In the genomic region with DNA sequence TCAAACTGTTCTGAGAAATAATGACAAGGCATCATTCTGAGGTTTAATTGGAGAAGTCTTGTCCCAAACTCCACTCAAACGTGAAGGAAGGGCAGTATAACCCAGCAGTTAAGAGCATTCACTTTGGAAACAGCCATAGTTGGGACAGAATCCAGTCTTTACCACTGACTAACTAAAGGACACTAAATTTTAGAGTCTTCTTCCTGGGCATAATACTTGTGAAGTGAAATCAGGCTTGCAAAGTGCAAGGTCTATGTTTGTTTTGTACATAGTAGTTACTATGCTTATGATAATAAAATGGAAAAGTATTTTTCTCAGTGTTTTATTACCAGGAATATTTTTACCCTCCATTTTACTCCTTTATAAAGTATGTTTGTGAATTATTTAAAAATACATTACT, we compare ENCODE assay signal across 24 cellular contexts.
"Had no signal": no experiment of that assay in that cellular context is flagged by ENCODE, and none has a peak within 500 bp of the region (broad histone marks: within the 10 kb centered on the region; RNA-seq: fewer than 3 reads in every experiment).

No MANE protein-coding gene starts in this region.

- H2AFZ ChIP-seq: neural progenitor cell had no signal

- ATAC-seq: left lobe of liver; naive thymus-derived CD4-positive, alpha-beta T cell; right lobe of liver had no signal

- H3K4me3 ChIP-seq: esophagus squamous epithelium, lung, neural progenitor cell, right lobe of liver, stomach, thyroid gland had no signal

- H3K27ac ChIP-seq: esophagus squamous epithelium, neural progenitor cell, right lobe of liver, stomach, thyroid gland had no signal

- DNase-seq: cerebellar nuclear complex; effector CD8-positive, alpha-beta T cell; endodermal cell; esophagus squamous epithelium; foreskin melanocyte; naive thymus-derived CD4-positive, alpha-beta T cell; nucleus accumbens; right lobe of liver; small intestine; stimulated activated CD4-positive, alpha-beta T cell treated with anti-CD3 and anti-CD28 coated beads, Interleukin-12 subunit alpha, Interleukin-12 subunit beta, amount 100 ng/mL, for 4 hours; stimulated activated CD4-positive, alpha-beta T cell treated with anti-CD3 and anti-CD28 coated beads, Interleukin-1b, Interleukin-23, amount 100 ng/mL, for 48 hours; stimulated activated CD4-positive, alpha-beta T cell treated with anti-CD3 and anti-CD28 coated beads, Interleukin-4, amount 100 ng/mL, for 1 hour; stimulated activated CD8-positive, alpha-beta memory T cell treated with anti-CD3 and anti-CD28 coated beads, Interleukin-4, amount 100 ng/mL, for 48 hours; stimulated activated naive CD4-positive, alpha-beta T cell treated with Interleukin-2 at 50 U/mL for 16 hours; stomach; thyroid gland had no signal

- H3K9me3 ChIP-seq: esophagus squamous epithelium, right lobe of liver, stomach, thyroid gland had no signal

- H3K4me3 Mint-ChIP-seq: dendritic cell treated with granulocyte-macrophage colony-stimulating factor and Interleukin-4, amounts not matched to agents 40 ng/mL and 50 ng/mL, for 4 days; endodermal cell; memory B cell; naive thymus-derived CD4-positive, alpha-beta T cell; nephron; neural progenitor cell; type B pancreatic cell had no signal

- H3K9ac ChIP-seq: neural progenitor cell had no signal

- H3K27me3 ChIP-seq: neural progenitor cell, right lobe of liver, stomach, thyroid gland had no signal

- H3K4me2 ChIP-seq: neural progenitor cell had no signal

- H3K36me3 ChIP-seq: esophagus squamous epithelium, neural progenitor cell, right lobe of liver, stomach, thyroid gland had no signal

- H3K4me1 Mint-ChIP-seq: memory B cell had no signal

- H3K27ac Mint-ChIP-seq: dendritic cell treated with granulocyte-macrophage colony-stimulating factor and Interleukin-4, amounts not matched to agents 40 ng/mL and 50 ng/mL, for 4 days; endodermal cell; memory B cell; naive thymus-derived CD4-positive, alpha-beta T cell; nephron; neural progenitor cell; type B pancreatic cell had no signal

- H3K9me3 Mint-ChIP-seq: dendritic cell treated with granulocyte-macrophage colony-stimulating factor and Interleukin-4, amounts not matched to agents 40 ng/mL and 50 ng/mL, for 4 days; endodermal cell; memory B cell; type B pancreatic cell had no signal

- H3K4me1 ChIP-seq: esophagus squamous epithelium, neural progenitor cell, right lobe of liver, stomach had no signal

- H3K36me3 Mint-ChIP-seq: memory B cell, neural progenitor cell, type B pancreatic cell had no signal

- FAIRE-seq: keratinocyte, small intestine had no signal
